ENCODE assay signal across 15 cellular contexts in genomic region chr19:11191934-11192333, GRCh38. TPM values are rescaled to one million over a fixed set of nuclear protein-coding genes. Genes with fewer than 3 reads are reported as not detected.
A peak's percentile ranks its signal among the peaks of the same experiment; 100 is the strongest.
DNase-seq lines count a peak whose midpoint lies in the region; ATAC-seq and TF ChIP-seq lines count a peak whose summit lies in the region.
"Had no signal": no experiment of that assay in that cellular context is flagged by ENCODE, and none has a peak within 500 bp of the region (broad histone marks: within the 10 kb centered on the region; RNA-seq: fewer than 3 reads in every experiment).

No MANE protein-coding gene starts in this region.

- H3K4me3 ChIP-seq in BLaER1 (0 out of 2 replicates have a peak overlapping the region, but pooled peaks have one; percentile 25), fibroblast of the aortic adventitia (ENCODE audit: low read depth, low read length) (peak overlapping the region; percentile 9)
- H3K4me3 ChIP-seq: hepatocyte had no signal

- H3K4me2 ChIP-seq in BLaER1: peak overlapping the region; percentile 99
- H3K4me2 ChIP-seq: hepatocyte had no signal

- H3K27ac Mint-ChIP-seq in effector memory CD8-positive, alpha-beta T cell: no peak overlapping the region
- H3K27ac Mint-ChIP-seq in activated CD8-positive, alpha-beta T cell treated with anti-CD3 and anti-CD28 coated beads for 36 hours: no peak overlapping the region
- H3K27ac Mint-ChIP-seq: stimulated activated naive CD8-positive, alpha-beta T cell treated with anti-CD3 and anti-CD28 coated beads, Interleukin-15, amount 100 ng/mL, for 72 hours had no signal

- peaks cover 0 to 4% of the 10 kb centered on the region in 2 donors for H3K4me1 Mint-ChIP-seq in effector memory CD8-positive, alpha-beta T cell (ENCODE audit: low read depth in 2 of 2)
- H3K4me1 Mint-ChIP-seq in activated CD8-positive, alpha-beta T cell treated with anti-CD3 and anti-CD28 coated beads for 36 hours (ENCODE audit: low read depth): peaks cover 7% of the 10 kb centered on the region

- DNase-seq in KBM-7 (peak; percentile 33), fibroblast of the aortic adventitia (ENCODE audit: low read depth) (no peak), renal cortical epithelial cell (ENCODE audit: low read depth) (peak; percentile 75), NCI-H1092 (lab: John Stamatoyannopoulos, UW) (no peak)
- DNase-seq in effector memory CD8-positive, alpha-beta T cell: no peak
- no peak for DNase-seq in activated CD8-positive, alpha-beta T cell treated with anti-CD3 and anti-CD28 coated beads for 36 hours
- DNase-seq: activated effector memory CD4-positive, alpha-beta T cell treated with anti-CD3 and anti-CD28 coated beads, Interleukin-2, amount 50 U/mL, for 16 hours; NCI-H2081 treated with DMSO at 0.1 percent for 48 hours; SHP77 treated with DMSO at 0.1 percent for 48 hours; stimulated activated naive CD8-positive, alpha-beta T cell treated with anti-CD3 and anti-CD28 coated beads, Interleukin-15, amount 100 ng/mL, for 72 hours had no signal

- no peaks in the 10 kb centered on the region for H3K9me3 Mint-ChIP-seq in effector memory CD8-positive, alpha-beta T cell
- no peaks in the 10 kb centered on the region for H3K9me3 Mint-ChIP-seq in activated CD8-positive, alpha-beta T cell treated with anti-CD3 and anti-CD28 coated beads for 36 hours
- H3K9me3 Mint-ChIP-seq: stimulated activated naive CD8-positive, alpha-beta T cell treated with anti-CD3 and anti-CD28 coated beads, Interleukin-15, amount 100 ng/mL, for 72 hours had no signal

- no peaks in the 10 kb centered on the region for H4K20me1 ChIP-seq in BLaER1

- POLR2A ChIA-PET in activated CD8-positive, alpha-beta T cell treated with anti-CD3 and anti-CD28 coated beads for 36 hours (lab: Charles Lee): interaction anchor here (0.6 to 1.2 kb wide), 2 partner anchors 9 to 53 kb away, joined by 3 to 4 read pairs; no protein-coding TSS in a partner anchor

- intact Hi-C loops in activated CD8-positive, alpha-beta T cell treated with anti-CD3 and anti-CD28 coated beads for 36 hours (cut with micrococcal nuclease): no loop called here

- TF ChIP-seq CTCF in fibroblast of the aortic adventitia (IDR thresholded peaks at IDR 0.05; ENCODE audit: insufficient read depth, low read length): no peak
- no peak for TF ChIP-seq CTCF in activated CD8-positive, alpha-beta T cell treated with anti-CD3 and anti-CD28 coated beads for 36 hours (IDR thresholded peaks at IDR 0.05)

- H3K4me3 Mint-ChIP-seq in effector memory CD8-positive, alpha-beta T cell: no peak overlapping the region
- H3K4me3 Mint-ChIP-seq in activated CD8-positive, alpha-beta T cell treated with anti-CD3 and anti-CD28 coated beads for 36 hours: no peak overlapping the region
- H3K4me3 Mint-ChIP-seq: stimulated activated naive CD8-positive, alpha-beta T cell treated with anti-CD3 and anti-CD28 coated beads, Interleukin-15, amount 100 ng/mL, for 72 hours had no signal

- no peak for ATAC-seq in GM21825 (IDR thresholded peaks at IDR 0.05; ENCODE audit: unreplicated experiment)
- no peak for ATAC-seq in effector memory CD8-positive, alpha-beta T cell (replicated peaks)
- ATAC-seq in activated CD8-positive, alpha-beta T cell treated with anti-CD3 and anti-CD28 coated beads for 36 hours: no peak
- ATAC-seq: stimulated activated naive CD8-positive, alpha-beta T cell treated with anti-CD3 and anti-CD28 coated beads, Interleukin-15, amount 100 ng/mL, for 72 hours had no signal

- no peaks in the 10 kb centered on the region for H3K36me3 Mint-ChIP-seq in effector memory CD8-positive, alpha-beta T cell (ENCODE audit: insufficient read depth)
- no peaks in the 10 kb centered on the region for H3K36me3 Mint-ChIP-seq in activated CD8-positive, alpha-beta T cell treated with anti-CD3 and anti-CD28 coated beads for 36 hours (ENCODE audit: low read depth)

- H3K27me3 ChIP-seq in BLaER1: no peaks in the 10 kb centered on the region
- H3K27me3 ChIP-seq: brain microvascular endothelial cell, hepatocyte had no signal

- peaks cover 27% of the 10 kb centered on the region for H3K36me3 ChIP-seq in BLaER1

- peaks cover 6 to 11% of the 10 kb centered on the region in 2 donors for H3K27me3 Mint-ChIP-seq in effector memory CD8-positive, alpha-beta T cell
- H3K27me3 Mint-ChIP-seq in activated CD8-positive, alpha-beta T cell treated with anti-CD3 and anti-CD28 coated beads for 36 hours: peaks cover 10% of the 10 kb centered on the region

- CTCF ChIA-PET in activated CD8-positive, alpha-beta T cell treated with anti-CD3 and anti-CD28 coated beads for 36 hours (lab: Charles Lee): no interaction called here

- in situ Hi-C loops in KBM-7 (cut with MboI; ENCODE audit: low pct_unique_long_range_greater_than_20kb, low sequenced_read_pairs): no loop called here

- no peak overlapping the region; the same call in 1 of the 2 replicates for H3K9ac ChIP-seq in BLaER1

- peaks cover 86% of the 10 kb centered on the region for H3K4me1 ChIP-seq in BLaER1

- peak overlapping the region; percentile 92 for H3K27ac ChIP-seq in BLaER1
- H3K27ac ChIP-seq: hepatocyte had no signal

- H3K9me3 ChIP-seq in BLaER1: no peaks in the 10 kb centered on the region

RNA-seq across cellular contexts. Expression of gene KANK2, which starts 5.4 kb away (rescaled TPM):
- 398 and 590 TPM in 2 replicates for total RNA-seq in fibroblast of the aortic adventitia (ENCODE audit: low replicate concordance)
- 26.0 and 233 TPM in 2 replicates for total RNA-seq in renal cortical epithelial cell
- total RNA-seq in activated CD8-positive, alpha-beta T cell treated with anti-CD3 and anti-CD28 coated beads for 36 hours: 1 to 10 TPM; 1.9 to 2.0 TPM

RNA-seq across cellular contexts. Expression of gene SPC24, which starts 36.4 kb away (rescaled TPM):
- 8.9 and 49.0 TPM in 2 replicates for total RNA-seq in fibroblast of the aortic adventitia (ENCODE audit: low replicate concordance)
- total RNA-seq in renal cortical epithelial cell: 1.5 and 29.3 TPM in 2 replicates
- total RNA-seq in activated CD8-positive, alpha-beta T cell treated with anti-CD3 and anti-CD28 coated beads for 36 hours: 10 to 100 TPM; 60.5 to 70.9 TPM

RNA-seq across cellular contexts. Expression of gene ANGPTL8, which starts 47.5 kb away (rescaled TPM):
- total RNA-seq in fibroblast of the aortic adventitia (ENCODE audit: low replicate concordance) (not detected in 2 replicates), renal cortical epithelial cell (not detected in 2 replicates)
- not detected for total RNA-seq in activated CD8-positive, alpha-beta T cell treated with anti-CD3 and anti-CD28 coated beads for 36 hours
- total RNA-seq: M059J had no signal

Comparison
In these comparisons a context has a peak if more than half of its experiments do, and no peak if none do; other contexts are left out.
1. DNase-seq: peak in KBM-7 (single experiment) and renal cortical epithelial cell (single experiment); none in fibroblast of the aortic adventitia (single experiment), effector memory CD8-positive, alpha-beta T cell (0 of 3), NCI-H1092 (single experiment) and activated CD8-positive, alpha-beta T cell treated with anti-CD3 and anti-CD28 coated beads for 36 hours (single experiment).